1 cellular context compared by ENCODE assay signal in the genomic region with DNA sequence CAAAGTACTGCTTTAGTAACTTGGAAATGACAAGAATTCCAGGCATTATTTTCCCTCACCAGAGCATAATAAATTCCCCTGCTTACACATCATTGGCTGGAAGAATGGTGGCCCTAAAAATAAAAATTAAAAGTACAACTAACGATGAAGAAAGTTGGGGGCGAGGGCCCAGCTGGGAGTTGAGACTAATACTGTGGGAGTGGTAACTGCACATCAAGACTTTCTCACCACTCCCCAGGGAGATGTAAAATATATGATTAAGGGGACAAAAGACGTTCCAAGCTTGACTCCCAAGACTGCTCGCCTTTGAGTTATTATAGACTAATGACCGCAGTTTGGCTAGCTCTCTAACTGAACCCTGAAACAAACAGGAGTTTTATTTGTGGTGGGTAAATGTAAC.
TF ChIP-seq lines count a peak whose summit lies in the region.

No MANE protein-coding gene starts in this region.

TF ChIP-seq in GM23338, 12 proteins besides CTCF, POLR2A, EP300 and RAD21:
- TF ChIP-seq, protein P1, sequence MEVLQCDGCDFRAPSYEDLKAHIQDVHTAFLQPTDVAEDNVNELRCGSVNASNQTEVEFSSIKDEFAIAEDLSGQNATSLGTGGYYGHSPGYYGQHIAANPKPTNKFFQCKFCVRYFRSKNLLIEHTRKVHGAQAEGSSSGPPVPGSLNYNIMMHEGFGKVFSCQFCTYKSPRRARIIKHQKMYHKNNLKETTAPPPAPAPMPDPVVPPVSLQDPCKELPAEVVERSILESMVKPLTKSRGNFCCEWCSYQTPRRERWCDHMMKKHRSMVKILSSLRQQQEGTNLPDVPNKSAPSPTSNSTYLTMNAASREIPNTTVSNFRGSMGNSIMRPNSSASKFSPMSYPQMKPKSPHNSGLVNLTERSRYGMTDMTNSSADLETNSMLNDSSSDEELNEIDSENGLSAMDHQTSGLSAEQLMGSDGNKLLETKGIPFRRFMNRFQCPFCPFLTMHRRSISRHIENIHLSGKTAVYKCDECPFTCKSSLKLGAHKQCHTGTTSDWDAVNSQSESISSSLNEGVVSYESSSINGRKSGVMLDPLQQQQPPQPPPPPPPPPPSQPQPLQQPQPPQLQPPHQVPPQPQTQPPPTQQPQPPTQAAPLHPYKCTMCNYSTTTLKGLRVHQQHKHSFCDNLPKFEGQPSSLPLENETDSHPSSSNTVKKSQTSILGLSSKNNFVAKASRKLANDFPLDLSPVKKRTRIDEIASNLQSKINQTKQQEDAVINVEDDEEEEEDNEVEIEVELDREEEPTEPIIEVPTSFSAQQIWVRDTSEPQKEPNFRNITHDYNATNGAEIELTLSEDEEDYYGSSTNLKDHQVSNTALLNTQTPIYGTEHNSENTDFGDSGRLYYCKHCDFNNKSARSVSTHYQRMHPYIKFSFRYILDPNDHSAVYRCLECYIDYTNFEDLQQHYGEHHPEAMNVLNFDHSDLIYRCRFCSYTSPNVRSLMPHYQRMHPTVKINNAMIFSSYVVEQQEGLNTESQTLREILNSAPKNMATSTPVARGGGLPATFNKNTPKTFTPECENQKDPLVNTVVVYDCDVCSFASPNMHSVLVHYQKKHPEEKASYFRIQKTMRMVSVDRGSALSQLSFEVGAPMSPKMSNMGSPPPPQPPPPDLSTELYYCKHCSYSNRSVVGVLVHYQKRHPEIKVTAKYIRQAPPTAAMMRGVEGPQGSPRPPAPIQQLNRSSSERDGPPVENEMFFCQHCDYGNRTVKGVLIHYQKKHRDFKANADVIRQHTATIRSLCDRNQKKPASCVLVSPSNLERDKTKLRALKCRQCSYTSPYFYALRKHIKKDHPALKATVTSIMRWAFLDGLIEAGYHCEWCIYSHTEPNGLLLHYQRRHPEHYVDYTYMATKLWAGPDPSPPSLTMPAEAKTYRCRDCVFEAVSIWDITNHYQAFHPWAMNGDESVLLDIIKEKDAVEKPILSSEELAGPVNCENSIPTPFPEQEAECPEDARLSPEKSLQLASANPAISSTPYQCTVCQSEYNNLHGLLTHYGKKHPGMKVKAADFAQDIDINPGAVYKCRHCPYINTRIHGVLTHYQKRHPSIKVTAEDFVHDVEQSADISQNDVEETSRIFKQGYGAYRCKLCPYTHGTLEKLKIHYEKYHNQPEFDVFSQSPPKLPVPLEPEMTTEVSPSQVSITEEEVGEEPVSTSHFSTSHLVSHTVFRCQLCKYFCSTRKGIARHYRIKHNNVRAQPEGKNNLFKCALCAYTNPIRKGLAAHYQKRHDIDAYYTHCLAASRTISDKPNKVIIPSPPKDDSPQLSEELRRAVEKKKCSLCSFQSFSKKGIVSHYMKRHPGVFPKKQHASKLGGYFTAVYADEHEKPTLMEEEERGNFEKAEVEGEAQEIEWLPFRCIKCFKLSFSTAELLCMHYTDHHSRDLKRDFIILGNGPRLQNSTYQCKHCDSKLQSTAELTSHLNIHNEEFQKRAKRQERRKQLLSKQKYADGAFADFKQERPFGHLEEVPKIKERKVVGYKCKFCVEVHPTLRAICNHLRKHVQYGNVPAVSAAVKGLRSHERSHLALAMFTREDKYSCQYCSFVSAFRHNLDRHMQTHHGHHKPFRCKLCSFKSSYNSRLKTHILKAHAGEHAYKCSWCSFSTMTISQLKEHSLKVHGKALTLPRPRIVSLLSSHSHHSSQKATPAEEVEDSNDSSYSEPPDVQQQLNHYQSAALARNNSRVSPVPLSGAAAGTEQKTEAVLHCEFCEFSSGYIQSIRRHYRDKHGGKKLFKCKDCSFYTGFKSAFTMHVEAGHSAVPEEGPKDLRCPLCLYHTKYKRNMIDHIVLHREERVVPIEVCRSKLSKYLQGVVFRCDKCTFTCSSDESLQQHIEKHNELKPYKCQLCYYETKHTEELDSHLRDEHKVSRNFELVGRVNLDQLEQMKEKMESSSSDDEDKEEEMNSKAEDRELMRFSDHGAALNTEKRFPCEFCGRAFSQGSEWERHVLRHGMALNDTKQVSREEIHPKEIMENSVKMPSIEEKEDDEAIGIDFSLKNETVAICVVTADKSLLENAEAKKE (CRISPR knock-in tag; IDR thresholded peaks at IDR 0.05): no peak
- TF ChIP-seq CREB1 (CRISPR knock-in tag; IDR thresholded peaks at IDR 0.05; ENCODE audit: low read depth): no peak
- TF ChIP-seq EZH2 (IDR thresholded peaks at IDR 0.05; ENCODE audit: low read depth, unreplicated experiment): no peak
- TF ChIP-seq EZH2phosphoT487 (IDR thresholded peaks at IDR 0.05; ENCODE audit: unreplicated experiment): no peak
- no peak for TF ChIP-seq NANOG (IDR thresholded peaks at IDR 0.05; ENCODE audit: borderline replicate concordance)
- no peak for TF ChIP-seq ZNF114 (CRISPR knock-in tag; IDR thresholded peaks at IDR 0.05)
- TF ChIP-seq STAT1 (IDR thresholded peaks at IDR 0.05; ENCODE audit: unreplicated experiment): no peak
- TF ChIP-seq POLR2AphosphoS5 (IDR thresholded peaks at IDR 0.05; ENCODE audit: low read depth): no peak
- TF ChIP-seq, protein P2, sequence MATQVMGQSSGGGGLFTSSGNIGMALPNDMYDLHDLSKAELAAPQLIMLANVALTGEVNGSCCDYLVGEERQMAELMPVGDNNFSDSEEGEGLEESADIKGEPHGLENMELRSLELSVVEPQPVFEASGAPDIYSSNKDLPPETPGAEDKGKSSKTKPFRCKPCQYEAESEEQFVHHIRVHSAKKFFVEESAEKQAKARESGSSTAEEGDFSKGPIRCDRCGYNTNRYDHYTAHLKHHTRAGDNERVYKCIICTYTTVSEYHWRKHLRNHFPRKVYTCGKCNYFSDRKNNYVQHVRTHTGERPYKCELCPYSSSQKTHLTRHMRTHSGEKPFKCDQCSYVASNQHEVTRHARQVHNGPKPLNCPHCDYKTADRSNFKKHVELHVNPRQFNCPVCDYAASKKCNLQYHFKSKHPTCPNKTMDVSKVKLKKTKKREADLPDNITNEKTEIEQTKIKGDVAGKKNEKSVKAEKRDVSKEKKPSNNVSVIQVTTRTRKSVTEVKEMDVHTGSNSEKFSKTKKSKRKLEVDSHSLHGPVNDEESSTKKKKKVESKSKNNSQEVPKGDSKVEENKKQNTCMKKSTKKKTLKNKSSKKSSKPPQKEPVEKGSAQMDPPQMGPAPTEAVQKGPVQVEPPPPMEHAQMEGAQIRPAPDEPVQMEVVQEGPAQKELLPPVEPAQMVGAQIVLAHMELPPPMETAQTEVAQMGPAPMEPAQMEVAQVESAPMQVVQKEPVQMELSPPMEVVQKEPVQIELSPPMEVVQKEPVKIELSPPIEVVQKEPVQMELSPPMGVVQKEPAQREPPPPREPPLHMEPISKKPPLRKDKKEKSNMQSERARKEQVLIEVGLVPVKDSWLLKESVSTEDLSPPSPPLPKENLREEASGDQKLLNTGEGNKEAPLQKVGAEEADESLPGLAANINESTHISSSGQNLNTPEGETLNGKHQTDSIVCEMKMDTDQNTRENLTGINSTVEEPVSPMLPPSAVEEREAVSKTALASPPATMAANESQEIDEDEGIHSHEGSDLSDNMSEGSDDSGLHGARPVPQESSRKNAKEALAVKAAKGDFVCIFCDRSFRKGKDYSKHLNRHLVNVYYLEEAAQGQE (IDR thresholded peaks at IDR 0.05; ENCODE audit: unreplicated experiment): no peak
- TF ChIP-seq JUNB (IDR thresholded peaks at IDR 0.05; ENCODE audit: unreplicated experiment): no peak
- TF ChIP-seq, protein P3, sequence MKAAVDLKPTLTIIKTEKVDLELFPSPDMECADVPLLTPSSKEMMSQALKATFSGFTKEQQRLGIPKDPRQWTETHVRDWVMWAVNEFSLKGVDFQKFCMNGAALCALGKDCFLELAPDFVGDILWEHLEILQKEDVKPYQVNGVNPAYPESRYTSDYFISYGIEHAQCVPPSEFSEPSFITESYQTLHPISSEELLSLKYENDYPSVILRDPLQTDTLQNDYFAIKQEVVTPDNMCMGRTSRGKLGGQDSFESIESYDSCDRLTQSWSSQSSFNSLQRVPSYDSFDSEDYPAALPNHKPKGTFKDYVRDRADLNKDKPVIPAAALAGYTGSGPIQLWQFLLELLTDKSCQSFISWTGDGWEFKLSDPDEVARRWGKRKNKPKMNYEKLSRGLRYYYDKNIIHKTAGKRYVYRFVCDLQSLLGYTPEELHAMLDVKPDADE (IDR thresholded peaks at IDR 0.05): no peak
- TF ChIP-seq ZNF331 (CRISPR knock-in tag; IDR thresholded peaks at IDR 0.05; ENCODE audit: low read depth): no peak
